Comparison of ENCODE assay signal across 24 cellular contexts in the genomic region with DNA sequence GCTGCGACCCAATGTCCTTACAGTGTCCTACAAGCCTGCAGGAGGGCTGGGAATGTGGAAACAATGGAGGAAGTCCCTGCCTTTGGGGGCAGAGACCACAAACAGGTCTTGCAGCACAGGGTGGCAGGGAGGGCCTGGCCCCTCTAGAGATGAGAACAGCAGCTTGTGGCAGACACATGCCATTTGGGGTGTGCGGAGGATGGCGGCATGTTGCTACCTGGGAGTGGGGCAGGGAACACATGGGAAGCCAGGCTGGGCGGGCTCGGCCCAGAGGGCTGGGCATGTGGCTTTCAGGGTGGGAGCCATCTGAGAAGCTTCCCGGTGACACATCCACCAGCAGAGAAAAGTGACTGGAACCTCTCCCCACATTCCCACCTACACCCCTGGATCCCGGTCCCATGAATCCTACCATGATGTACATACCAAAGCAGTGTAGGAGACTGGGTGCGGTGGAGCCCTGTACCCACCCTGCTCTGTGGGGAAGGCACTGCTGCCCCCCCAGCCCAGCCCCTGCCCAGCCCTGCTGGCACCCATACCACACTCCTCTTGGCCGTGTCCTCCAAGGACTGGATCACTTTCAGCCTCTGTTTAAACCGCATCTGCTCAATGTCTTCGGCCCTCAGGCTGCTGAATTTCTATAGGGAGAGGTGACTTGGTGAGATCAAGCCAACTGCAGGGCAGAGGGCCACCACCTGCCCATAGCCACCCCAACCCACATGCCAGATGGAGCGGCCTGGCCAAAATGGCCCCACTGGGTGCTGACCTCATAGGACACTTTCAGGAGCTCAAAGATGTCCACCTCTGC. TPM values are rescaled to one million over a fixed set of nuclear protein-coding genes. Genes with fewer than 3 reads are reported as not detected.
DNase-seq lines count a peak whose midpoint lies in the region; ATAC-seq, FAIRE-seq and TF ChIP-seq lines count a peak whose summit lies in the region.
"Had no signal": no experiment of that assay in that cellular context is flagged by ENCODE, and none has a peak within 500 bp of the region (broad histone marks: within the 10 kb centered on the region; RNA-seq: fewer than 3 reads in every experiment).

No MANE protein-coding gene starts in this region.

- intact Hi-C loops in spleen (cut with DNase I; ENCODE audit: low total_unique reads), result no loop called here

- H3K4me3 ChIP-seq in H7 (ENCODE audit: insufficient read depth, low read depth, low read length) (no peak overlapping the region), spleen (no peak overlapping the region)

- H3K4me1 Mint-ChIP-seq in chondrocyte (ENCODE audit: low read depth), result no peaks in the 10 kb centered on the region
- H3K4me1 Mint-ChIP-seq: B cell; CD8-positive, alpha-beta memory T cell had no signal

- H3K4me1 ChIP-seq in spleen (peaks cover 0 to under 1% (median 0%) of the 10 kb centered on the region in 6 donors), foreskin keratinocyte (no peaks in the 10 kb centered on the region)

- no peaks in the 10 kb centered on the region for H3K9me3 Mint-ChIP-seq in chondrocyte (ENCODE audit: low read depth)
- H3K9me3 Mint-ChIP-seq: CD14-positive monocyte; CD8-positive, alpha-beta memory T cell had no signal

- no peak overlapping the region for H3K4me3 Mint-ChIP-seq in chondrocyte (ENCODE audit: unreplicated experiment)
- H3K4me3 Mint-ChIP-seq: B cell; CD14-positive monocyte; CD8-positive, alpha-beta memory T cell had no signal

- no peak for ATAC-seq in foreskin keratinocyte
- ATAC-seq: HCT116 had no signal

- no peak overlapping the region for H3K27ac Mint-ChIP-seq in chondrocyte (ENCODE audit: unreplicated experiment)
- H3K27ac Mint-ChIP-seq: B cell had no signal

- no peak for FAIRE-seq in GM19239 (lab: Jason Lieb, UNC)
- FAIRE-seq: GM18507, H1 had no signal

- TF ChIP-seq CTCF in chondrocyte (IDR thresholded peaks at IDR 0.05) (no peak), spleen (IDR thresholded peaks at IDR 0.05 in 8 of 11, conservative IDR thresholded peaks at IDR 0.05 in 3 of 11) (no peak), foreskin keratinocyte (conservative IDR thresholded peaks at IDR 0.05) (no peak)

- H3K27ac ChIP-seq in spleen (no peak overlapping the region), foreskin keratinocyte (no peak overlapping the region)

- DNase-seq in Ammon's horn (ENCODE audit: low spot score), result peak; percentile 40
- DNase-seq in H7, result peak; percentile 43
- peak; percentile 67 for DNase-seq in chondrocyte (ENCODE audit: low spot score)
- peak; percentile 54 for DNase-seq in spleen
- no peak for DNase-seq in HPDE6-E6E7 (ENCODE audit: extremely low spot score)
- no peak for DNase-seq in foreskin keratinocyte
- no peak for DNase-seq in GM19239 (ENCODE audit: insufficient read length, low spot score)
- DNase-seq: CD8-positive, alpha-beta memory T cell; DMS153; DND-41; Karpas-422; NCI-H1092; NCI-H1417 treated with DMSO at 0.1 percent for 48 hours; NCI-H1694 treated with DMSO at 0.1 percent for 48 hours; NCI-H2081; NCI-H2227 treated with DMSO at 0.1 percent for 48 hours; NCI-H526 treated with DMSO at 0.1 percent for 48 hours; RPMI8226; SHP77 had no signal

- WGBS in spleen, 5 donors, result 91 to 97% (median 95%) methylated on average over 11 to 12 of the region's 12 CpGs

- no peaks in the 10 kb centered on the region for H3K27me3 Mint-ChIP-seq in chondrocyte (ENCODE audit: low read depth)
- H3K27me3 Mint-ChIP-seq: B cell; CD8-positive, alpha-beta memory T cell had no signal

- H3K36me3 ChIP-seq in H7 (replicated peaks; ENCODE audit: control insufficient read depth, insufficient read depth, low read length), result peaks cover 8% of the 10 kb centered on the region
- peaks cover 2 to 98% (median 68%) of the 10 kb centered on the region in 6 donors for H3K36me3 ChIP-seq in spleen

- TF ChIP-seq POLR2A in spleen (IDR thresholded peaks at IDR 0.05), result no peak

- H3K27me3 ChIP-seq in H7 (ENCODE audit: control insufficient read depth, insufficient read depth, low read length) (no peaks in the 10 kb centered on the region), spleen (replicated peaks in 1 of 7) (no peaks in the 10 kb centered on the region), foreskin keratinocyte (no peaks in the 10 kb centered on the region)

- no peaks in the 10 kb centered on the region for H3K9me3 ChIP-seq in spleen

- H3K36me3 Mint-ChIP-seq in chondrocyte (ENCODE audit: low read depth), result peaks cover 16% of the 10 kb centered on the region

RNA-seq across cellular contexts. Expression of a gene that starts 13.9 kb away (rescaled TPM):
- 34.7 and 56.2 TPM in 2 replicates for total RNA-seq in H7 (2014; rRNA removed; shearing (Covaris generic))
- total RNA-seq in chondrocyte (13.4 to 20.0 TPM (median 16.4 TPM) in 3 replicates), spleen (10 to 100 TPM; 46.2 to 88.4 (median 48.0) TPM), foreskin keratinocyte (12.9 and 13.8 TPM in 2 replicates)
- polyA plus RNA-seq in spleen (100 to 1,000 TPM in 1 of 3 donors, 10 to 100 TPM in 2; 34.9 to 107 (median 58.7) TPM), foreskin keratinocyte (13.6 and 16.4 TPM in 2 replicates)

RNA-seq across cellular contexts. Expression of a gene that starts 35.1 kb away (rescaled TPM):
- 48.1 and 61.2 TPM in 2 replicates for total RNA-seq in H7 (2014; rRNA removed; shearing (Covaris generic))
- total RNA-seq in chondrocyte (107 to 130 TPM (median 118 TPM) in 3 replicates), spleen (100 to 1,000 TPM in 6 of 7 donors, 10 to 100 TPM in 1; 98.9 to 140 (median 120) TPM), foreskin keratinocyte (77.6 and 87.2 TPM in 2 replicates)
- polyA plus RNA-seq in spleen (10 to 100 TPM; 29.5 to 67.1 (median 38.0) TPM), foreskin keratinocyte (49.5 and 56.2 TPM in 2 replicates)

RNA-seq across cellular contexts. Expression of a gene that starts 51.9 kb away (rescaled TPM):
- total RNA-seq in H7 (2014; rRNA removed; shearing (Covaris generic)), result 161 and 184 TPM in 2 replicates
- total RNA-seq in chondrocyte (219 to 297 TPM (median 296 TPM) in 3 replicates), spleen (100 to 1,000 TPM; 241 to 328 (median 311) TPM), foreskin keratinocyte (95.8 and 127 TPM in 2 replicates)
- polyA plus RNA-seq in spleen (100 to 1,000 TPM; 105 to 185 (median 126) TPM), foreskin keratinocyte (109 and 123 TPM in 2 replicates)

Comparison
In these comparisons a context has a peak if more than half of its experiments do, and no peak if none do; other contexts are left out.
1. DNase-seq: peak in Ammon's horn (single experiment), H7 (single experiment), chondrocyte (single experiment) and spleen (single experiment); none in HPDE6-E6E7 (single experiment), foreskin keratinocyte (0 of 2) and GM19239 (single experiment).